ENCODE assay signal across 8 cellular contexts in the genomic region with DNA sequence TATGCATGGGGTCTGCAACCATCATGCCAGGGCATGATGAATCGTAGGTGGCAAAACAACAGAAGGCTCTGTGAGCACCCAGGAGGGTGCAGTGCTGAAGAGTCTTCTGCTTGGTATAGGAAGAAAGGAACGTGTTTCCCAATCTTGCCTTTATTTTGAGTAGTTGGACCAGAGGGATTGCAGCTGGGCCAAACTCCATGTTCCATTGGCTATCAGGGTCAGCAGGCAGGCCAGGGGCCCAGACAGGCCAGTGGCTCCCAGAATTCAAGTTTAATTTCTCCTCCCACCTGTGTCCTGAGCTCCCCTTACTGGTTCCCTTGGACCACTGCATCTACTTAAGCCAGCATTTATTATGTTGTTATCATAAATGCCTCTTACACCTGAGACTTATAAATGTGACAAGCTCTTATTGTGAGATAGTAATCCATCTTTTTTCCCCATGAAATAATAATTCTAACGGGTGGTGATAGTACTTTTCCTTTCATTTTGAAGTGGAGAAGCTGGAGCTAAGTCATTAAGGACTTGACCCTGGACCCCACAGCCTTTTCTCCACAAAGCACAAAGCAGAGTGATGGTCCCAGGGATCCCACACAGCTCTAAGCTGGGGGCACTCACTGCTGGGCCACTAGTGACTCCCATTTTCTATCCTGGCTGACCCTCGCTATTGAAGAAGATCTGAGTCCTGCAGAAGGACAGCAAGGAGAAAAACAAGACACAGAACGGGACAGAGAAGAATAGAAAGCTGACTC. TPM values are rescaled to one million over a fixed set of nuclear protein-coding genes. Genes with fewer than 3 reads are reported as not detected.
DNase-seq lines count a peak whose midpoint lies in the region; ATAC-seq lines count a peak whose summit lies in the region.

No MANE protein-coding gene starts in this region.

- intact Hi-C loops in CD4-positive, alpha-beta memory T cell (cut with micrococcal nuclease) = loop anchor here (1.0 to 5.0 kb wide), 3 partner anchors 31 to 1171 kb away; a partner anchor contains a TSS

- CTCF ChIA-PET in CD4-positive, alpha-beta memory T cell (lab: Charles Lee; ENCODE audit: partially characterized antibody) = interaction anchor here (1.0 to 7.2 kb wide), 6 partner anchors 9 to 174 kb away, joined by 3 to 43 read pairs (median 4); a partner anchor contains a TSS

- peak in 1 of 5 donors; percentile 9 for DNase-seq in CD4-positive, alpha-beta memory T cell
- no peak for DNase-seq in Jurkat, Clone E6-1 (ENCODE audit: low read depth, low spot score)
- no peak for DNase-seq in caudate nucleus (lab: John Stamatoyannopoulos, UW)
- no peak for DNase-seq in natural killer cell treated with Interleukin-12 subunit alpha and Interleukin-12 subunit beta and Interleukin-15 and Interleukin-18, amount 100 ng/mL, for 72 hours (ENCODE audit: low spot score)
- DNase-seq in GOT3 (lab: John Stamatoyannopoulos, UW) = no peak
- DNase-seq in stimulated activated CD4-positive, alpha-beta T cell treated with anti-CD3 and anti-CD28 coated beads, Interleukin-15, amount 100 ng/mL, for 24 hours = no peak
- no peak for DNase-seq in occipital lobe (lab: John Stamatoyannopoulos, UW)

- H3K4me1 ChIP-seq in CD4-positive, alpha-beta memory T cell (ENCODE audit: insufficient read depth, low read length) = peaks cover 77% of the 10 kb centered on the region

- H3K36me3 ChIP-seq in CD4-positive, alpha-beta memory T cell (ENCODE audit: insufficient read depth, low read length) = peaks cover 9% of the 10 kb centered on the region

- H3K4me1 Mint-ChIP-seq in CD4-positive, alpha-beta memory T cell = peaks cover 59 to 92% (median 75%) of the 10 kb centered on the region in 4 donors
- H3K4me1 Mint-ChIP-seq in natural killer cell treated with Interleukin-12 subunit alpha and Interleukin-12 subunit beta and Interleukin-15 and Interleukin-18, amount 100 ng/mL, for 72 hours (ENCODE audit: low read depth in 2 of 2) = peaks cover 70 to 72% of the 10 kb centered on the region in 2 donors

- POLR2A ChIA-PET in CD4-positive, alpha-beta memory T cell (lab: Charles Lee; ENCODE audit: partially characterized antibody) = interaction anchor here (0.8 to 2.9 kb wide), 19 partner anchors 10 to 290 kb away, joined by 3 to 41 read pairs (median 5); a partner anchor contains a TSS

- H3K27me3 ChIP-seq in CD4-positive, alpha-beta memory T cell (ENCODE audit: insufficient read depth, low read length) = no peaks in the 10 kb centered on the region

- peak overlapping the region; percentile 66 to 90 for H3K4me3 ChIP-seq in CD4-positive, alpha-beta memory T cell (ENCODE audit: low read length in 2 of 2)
- H3K4me3 ChIP-seq in Jurkat, Clone E6-1 (ENCODE audit: low read length) = peak overlapping the region; percentile 84

- H3K27ac ChIP-seq in CD4-positive, alpha-beta memory T cell (ENCODE audit: low read depth, low read length) = peak overlapping the region; percentile 92
- peak overlapping the region; percentile 77 for H3K27ac ChIP-seq in caudate nucleus (ENCODE audit: low read depth, low read length)

- peak overlapping the region; percentile 92 to 100 (median 99) for H3K27ac Mint-ChIP-seq in CD4-positive, alpha-beta memory T cell
- peak overlapping the region; percentile 88 to 97 for H3K27ac Mint-ChIP-seq in natural killer cell treated with Interleukin-12 subunit alpha and Interleukin-12 subunit beta and Interleukin-15 and Interleukin-18, amount 100 ng/mL, for 72 hours

- no peak for ATAC-seq in natural killer cell treated with Interleukin-12 subunit alpha and Interleukin-12 subunit beta and Interleukin-15 and Interleukin-18, amount 100 ng/mL, for 72 hours
- ATAC-seq in GM21515 (IDR thresholded peaks at IDR 0.05; ENCODE audit: unreplicated experiment) = no peak

- H3K36me3 Mint-ChIP-seq in CD4-positive, alpha-beta memory T cell = peaks cover 18 to 20% of the 10 kb centered on the region in 2 donors
- H3K36me3 Mint-ChIP-seq in natural killer cell treated with Interleukin-12 subunit alpha and Interleukin-12 subunit beta and Interleukin-15 and Interleukin-18, amount 100 ng/mL, for 72 hours = peaks cover 22% of the 10 kb centered on the region

- H3K27me3 Mint-ChIP-seq in CD4-positive, alpha-beta memory T cell = no peaks in the 10 kb centered on the region
- no peaks in the 10 kb centered on the region for H3K27me3 Mint-ChIP-seq in natural killer cell treated with Interleukin-12 subunit alpha and Interleukin-12 subunit beta and Interleukin-15 and Interleukin-18, amount 100 ng/mL, for 72 hours

- peak overlapping the region; percentile 98 to 100 (median 98) for H3K4me3 Mint-ChIP-seq in CD4-positive, alpha-beta memory T cell
- H3K4me3 Mint-ChIP-seq in natural killer cell treated with Interleukin-12 subunit alpha and Interleukin-12 subunit beta and Interleukin-15 and Interleukin-18, amount 100 ng/mL, for 72 hours = peak overlapping the region; percentile 93

- no peaks in the 10 kb centered on the region for H3K9me3 Mint-ChIP-seq in CD4-positive, alpha-beta memory T cell
- H3K9me3 Mint-ChIP-seq in natural killer cell treated with Interleukin-12 subunit alpha and Interleukin-12 subunit beta and Interleukin-15 and Interleukin-18, amount 100 ng/mL, for 72 hours = peaks cover 3% of the 10 kb centered on the region

- H3K9me3 ChIP-seq in CD4-positive, alpha-beta memory T cell (ENCODE audit: control insufficient read depth in 1 of 2, low read length in 2 of 2) = no peaks in the 10 kb centered on the region

RNA-seq across cellular contexts. Expression of a gene that starts 0.8 kb away (rescaled TPM):
- total RNA-seq in CD4-positive, alpha-beta memory T cell = 10 to 100 TPM; 37.7 TPM
- 10 to 100 TPM in 1 of 2 donors, 1 to 10 TPM in 1; 4.5 to 10.0 TPM for polyA plus RNA-seq in CD4-positive, alpha-beta memory T cell
- polyA plus RNA-seq in Jurkat, Clone E6-1 (2012; ENCODE audit: insufficient read depth, insufficient read length) = 4.8 TPM
- total RNA-seq in natural killer cell treated with Interleukin-12 subunit alpha and Interleukin-12 subunit beta and Interleukin-15 and Interleukin-18, amount 100 ng/mL, for 72 hours = 10 to 100 TPM; 17.8 to 19.1 TPM
- 0.47 TPM for total RNA-seq in occipital lobe

RNA-seq across cellular contexts. Expression of a gene that starts 31.3 kb away (rescaled TPM):
- not detected for total RNA-seq in CD4-positive, alpha-beta memory T cell
- not detected for polyA plus RNA-seq in CD4-positive, alpha-beta memory T cell
- polyA plus RNA-seq in Jurkat, Clone E6-1 (2012; ENCODE audit: insufficient read depth, insufficient read length) = not detected
- not detected for total RNA-seq in natural killer cell treated with Interleukin-12 subunit alpha and Interleukin-12 subunit beta and Interleukin-15 and Interleukin-18, amount 100 ng/mL, for 72 hours
- total RNA-seq in occipital lobe = not detected

Comparison
In these comparisons a context has a peak if more than half of its experiments do, and no peak if none do; other contexts are left out.
1. RNA of a gene that starts 0.8 kb away (total RNA-seq): 37.7 TPM in CD4-positive, alpha-beta memory T cell and 17.8 to 19.1 TPM in natural killer cell treated with Interleukin-12 subunit alpha and Interleukin-12 subunit beta and Interleukin-15 and Interleukin-18, amount 100 ng/mL, for 72 hours; 0.47 TPM in occipital lobe (single experiment); every median in the first group is over 10 times any median in the second.